Comparison of ENCODE assay signal across 8 cellular contexts in the genomic region with DNA sequence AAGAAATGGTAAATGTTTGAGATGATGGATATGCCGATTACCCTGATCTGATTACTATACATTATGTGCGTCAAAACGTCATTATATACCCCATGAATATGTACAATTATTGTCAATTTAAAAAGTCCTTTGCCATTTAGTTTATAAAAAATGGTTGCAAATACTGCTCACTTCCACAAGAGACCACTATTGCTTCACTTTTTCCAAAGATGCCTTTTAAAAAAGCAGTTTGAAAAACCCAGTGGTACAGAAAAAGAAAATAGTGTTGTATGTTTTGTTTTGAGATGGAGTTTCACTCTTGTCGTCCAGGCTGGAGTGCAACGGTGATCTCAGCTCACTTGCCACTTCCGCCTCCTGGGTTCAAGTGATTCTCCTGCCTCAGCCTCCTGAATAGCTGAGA. TPM values are rescaled to one million over a fixed set of nuclear protein-coding genes. Genes with fewer than 3 reads are reported as not detected.
DNase-seq lines count a peak whose midpoint lies in the region; ATAC-seq and TF ChIP-seq lines count a peak whose summit lies in the region.

No MANE protein-coding gene starts in this region.

- DNase-seq in ELR (ENCODE audit: low read depth) (peak; percentile 49), lower lobe of right lung (no peak), omental fat pad (ENCODE audit: low spot score) (no peak), retina (no peak), NCI-H1092 (lab: John Stamatoyannopoulos, UW) (no peak)
- DNase-seq in stimulated activated CD4-positive, alpha-beta T cell treated with anti-CD3 and anti-CD28 coated beads, Interleukin-15, amount 100 ng/mL, for 24 hours, result no peak

- TF ChIP-seq CTCF in VCaP (conservative IDR thresholded peaks at IDR 0.05), result peak; percentile 76
- peak; percentile 22 for TF ChIP-seq CTCF in lower lobe of right lung (IDR thresholded peaks at IDR 0.05)
- TF ChIP-seq CTCF in omental fat pad (IDR thresholded peaks at IDR 0.05), result no peak

- intact Hi-C loops in lower lobe of right lung (cut with DNase I), result no loop called here

- peaks cover 5% of the 10 kb centered on the region for H3K36me3 ChIP-seq in lower lobe of right lung

- no peaks in the 10 kb centered on the region for H3K27me3 ChIP-seq in lower lobe of right lung (ENCODE audit: low read depth)

- no peak overlapping the region for H3K4me3 ChIP-seq in lower lobe of right lung

- H3K27ac ChIP-seq in VCaP, result peak overlapping the region; percentile 41; the same call in 1 of the 2 replicates
- no peak overlapping the region for H3K27ac ChIP-seq in lower lobe of right lung

- ATAC-seq in HG02852 (IDR thresholded peaks at IDR 0.05; ENCODE audit: unreplicated experiment), result peak; percentile 40
- ATAC-seq in lower lobe of right lung, result no peak
- ATAC-seq in omental fat pad (ENCODE audit: low FRiP score), result no peak

- H3K4me1 ChIP-seq in lower lobe of right lung, result no peaks in the 10 kb centered on the region

- no peaks in the 10 kb centered on the region for H3K9me3 ChIP-seq in lower lobe of right lung

RNA-seq across cellular contexts. Expression of a gene that starts 39.3 kb away (rescaled TPM):
- total RNA-seq in lower lobe of right lung (76.5 TPM), omental fat pad (10 to 100 TPM; 32.7 to 69.4 (median 49.9) TPM)

Comparison
In these comparisons a context has a peak if more than half of its experiments do, and no peak if none do; other contexts are left out.
1. CTCF ChIP-seq: peak in VCaP (single experiment) and lower lobe of right lung (single experiment); none in omental fat pad (0 of 3).